In genomic region chrX:6382284-6382683, GRCh38 we compare ENCODE assay signal across 38 cellular contexts.
"Had no signal": no experiment of that assay in that cellular context is flagged by ENCODE, and none has a peak within 500 bp of the region (broad histone marks: within the 10 kb centered on the region; RNA-seq: fewer than 3 reads in every experiment).

No MANE protein-coding gene starts in this region.

- H3K27ac ChIP-seq: cardiac muscle cell, Peyer's patch, SJSA1, VCaP had no signal

- H3K27me3 ChIP-seq: cardiac muscle cell, MG63, Peyer's patch, SJSA1 had no signal

- H3K4me1 Mint-ChIP-seq: activated B cell treated with CpG ODN at 0.5 μM for 24 hours; activated CD4-positive, alpha-beta memory T cell treated with anti-CD3 and anti-CD28 coated beads, Interleukin-2, amount 10 ng/mL, durations not matched to agents 7 days and 5 days; activated CD8-positive, alpha-beta memory T cell treated with anti-CD3 and anti-CD28 coated beads, Interleukin-2, amount 10 ng/mL, durations not matched to agents 7 days and 5 days; activated naive CD4-positive, alpha-beta T cell treated with anti-CD3 and anti-CD28 coated beads, Interleukin-2, amount 10 ng/mL, durations not matched to agents 7 days and 5 days; activated naive CD8-positive, alpha-beta T cell treated with anti-CD3 and anti-CD28 coated beads, Interleukin-2, amount 50 U/mL, for 24 hours; T-cell had no signal

- H3K4me1 ChIP-seq: Peyer's patch, SJSA1 had no signal

- H3K36me3 ChIP-seq: cardiac muscle cell, MG63, Peyer's patch, SJSA1 had no signal

- H3K36me3 Mint-ChIP-seq: activated CD8-positive, alpha-beta memory T cell treated with anti-CD3 and anti-CD28 coated beads, Interleukin-2, amount 10 ng/mL, durations not matched to agents 7 days and 5 days; activated naive CD4-positive, alpha-beta T cell treated with anti-CD3 and anti-CD28 coated beads, Interleukin-2, amount 10 ng/mL, durations not matched to agents 7 days and 5 days; activated naive CD8-positive, alpha-beta T cell; T-cell had no signal

- H3K4me3 ChIP-seq: cardiac muscle cell, MG63, Peyer's patch, SJSA1 had no signal

- DNase-seq: activated B cell treated with CpG ODN at 0.5 μM for 24 hours; activated CD4-positive, alpha-beta memory T cell treated with anti-CD3 and anti-CD28 coated beads, Interleukin-2, amount 10 ng/mL, durations not matched to agents 7 days and 5 days; activated CD4-positive, alpha-beta T cell treated with anti-CD3 and anti-CD28 coated beads for 4 hours; activated CD4-positive, alpha-beta T cell treated with anti-CD3 and anti-CD28 coated beads, Interleukin-2, amount 50 U/mL, for 1 hour; activated CD4-positive, CD25-positive, alpha-beta regulatory T cell treated with anti-CD3 and anti-CD28 coated beads, Interleukin-2, amount 50 U/mL, for 72 hours; activated CD8-positive, alpha-beta memory T cell treated with anti-CD3 and anti-CD28 coated beads for 24 hours; activated CD8-positive, alpha-beta memory T cell treated with anti-CD3 and anti-CD28 coated beads, Interleukin-2, amount 10 ng/mL, durations not matched to agents 7 days and 5 days; activated CD8-positive, alpha-beta memory T cell treated with anti-CD3 and anti-CD28 coated beads, Interleukin-2, amount 50 U/mL, for 48 hours; activated effector memory CD4-positive, alpha-beta T cell treated with Interleukin-2 at 50 U/mL for 16 hours; activated naive CD4-positive, alpha-beta T cell treated with anti-CD3 and anti-CD28 coated beads, Interleukin-2, amount 10 ng/mL, durations not matched to agents 7 days and 5 days; activated naive CD8-positive, alpha-beta T cell treated with anti-CD3 and anti-CD28 coated beads, Interleukin-2, amount 50 U/mL, for 24 hours; activated T-cell treated with anti-CD3 and anti-CD28 coated beads, Interleukin-2, amount 50 U/mL, for 48 hours; anterior cingulate cortex; Kasumi-1; KG1; MG63; NCI-H1048; NCI-H1105 treated with DMSO at 0.1 percent for 48 hours; NCI-H1436; NCI-H1694; NCI-H1930; NCI-H2081 treated with DMSO at 0.1 percent for 48 hours; NCI-H226; NCI-H524 treated with DMSO at 0.1 percent for 48 hours; NCI-H748 treated with DMSO at 0.1 percent for 48 hours; NK-92 treated with Interleukin-12 subunit alpha and Interleukin-12 subunit beta, amount 100 ng/mL, for 24 hours; PC-3; Peyer's patch; RPMI8226; SHP77 treated with DMSO at 0.1 percent for 48 hours; SK-N-SH; T-cell; T-helper 2 cell; T-helper 9 cell had no signal

- H3K27ac Mint-ChIP-seq: activated B cell treated with CpG ODN at 0.5 μM for 24 hours; activated CD4-positive, alpha-beta memory T cell treated with anti-CD3 and anti-CD28 coated beads, Interleukin-2, amount 10 ng/mL, durations not matched to agents 7 days and 5 days; activated CD8-positive, alpha-beta memory T cell treated with anti-CD3 and anti-CD28 coated beads, Interleukin-2, amount 10 ng/mL, durations not matched to agents 7 days and 5 days; activated naive CD4-positive, alpha-beta T cell treated with anti-CD3 and anti-CD28 coated beads, Interleukin-2, amount 10 ng/mL, durations not matched to agents 7 days and 5 days; activated naive CD8-positive, alpha-beta T cell; activated naive CD8-positive, alpha-beta T cell treated with anti-CD3 and anti-CD28 coated beads, Interleukin-2, amount 50 U/mL, for 24 hours; T-cell had no signal

- H3K27me3 Mint-ChIP-seq: activated B cell treated with CpG ODN at 0.5 μM for 24 hours; activated CD4-positive, alpha-beta memory T cell treated with anti-CD3 and anti-CD28 coated beads, Interleukin-2, amount 10 ng/mL, durations not matched to agents 7 days and 5 days; activated CD8-positive, alpha-beta memory T cell treated with anti-CD3 and anti-CD28 coated beads, Interleukin-2, amount 10 ng/mL, durations not matched to agents 7 days and 5 days; activated naive CD4-positive, alpha-beta T cell treated with anti-CD3 and anti-CD28 coated beads, Interleukin-2, amount 10 ng/mL, durations not matched to agents 7 days and 5 days; activated naive CD8-positive, alpha-beta T cell; activated naive CD8-positive, alpha-beta T cell treated with anti-CD3 and anti-CD28 coated beads, Interleukin-2, amount 50 U/mL, for 24 hours had no signal

- H3K4me3 Mint-ChIP-seq: activated B cell treated with CpG ODN at 0.5 μM for 24 hours; activated CD4-positive, alpha-beta memory T cell treated with anti-CD3 and anti-CD28 coated beads, Interleukin-2, amount 10 ng/mL, durations not matched to agents 7 days and 5 days; activated CD8-positive, alpha-beta memory T cell treated with anti-CD3 and anti-CD28 coated beads, Interleukin-2, amount 10 ng/mL, durations not matched to agents 7 days and 5 days; activated naive CD4-positive, alpha-beta T cell treated with anti-CD3 and anti-CD28 coated beads, Interleukin-2, amount 10 ng/mL, durations not matched to agents 7 days and 5 days; activated naive CD8-positive, alpha-beta T cell; activated naive CD8-positive, alpha-beta T cell treated with anti-CD3 and anti-CD28 coated beads, Interleukin-2, amount 50 U/mL, for 24 hours; T-cell had no signal

- ATAC-seq: activated CD8-positive, alpha-beta memory T cell treated with anti-CD3 and anti-CD28 coated beads, Interleukin-2, amount 10 ng/mL, durations not matched to agents 7 days and 5 days; activated naive CD8-positive, alpha-beta T cell treated with anti-CD3 and anti-CD28 coated beads, Interleukin-2, amount 50 U/mL, for 24 hours; PC-3; T-cell had no signal

- H3K9me3 ChIP-seq: MG63, Peyer's patch, SJSA1, SK-N-SH had no signal
